ENCODE assay signal across 1 cellular context in the genomic region with DNA sequence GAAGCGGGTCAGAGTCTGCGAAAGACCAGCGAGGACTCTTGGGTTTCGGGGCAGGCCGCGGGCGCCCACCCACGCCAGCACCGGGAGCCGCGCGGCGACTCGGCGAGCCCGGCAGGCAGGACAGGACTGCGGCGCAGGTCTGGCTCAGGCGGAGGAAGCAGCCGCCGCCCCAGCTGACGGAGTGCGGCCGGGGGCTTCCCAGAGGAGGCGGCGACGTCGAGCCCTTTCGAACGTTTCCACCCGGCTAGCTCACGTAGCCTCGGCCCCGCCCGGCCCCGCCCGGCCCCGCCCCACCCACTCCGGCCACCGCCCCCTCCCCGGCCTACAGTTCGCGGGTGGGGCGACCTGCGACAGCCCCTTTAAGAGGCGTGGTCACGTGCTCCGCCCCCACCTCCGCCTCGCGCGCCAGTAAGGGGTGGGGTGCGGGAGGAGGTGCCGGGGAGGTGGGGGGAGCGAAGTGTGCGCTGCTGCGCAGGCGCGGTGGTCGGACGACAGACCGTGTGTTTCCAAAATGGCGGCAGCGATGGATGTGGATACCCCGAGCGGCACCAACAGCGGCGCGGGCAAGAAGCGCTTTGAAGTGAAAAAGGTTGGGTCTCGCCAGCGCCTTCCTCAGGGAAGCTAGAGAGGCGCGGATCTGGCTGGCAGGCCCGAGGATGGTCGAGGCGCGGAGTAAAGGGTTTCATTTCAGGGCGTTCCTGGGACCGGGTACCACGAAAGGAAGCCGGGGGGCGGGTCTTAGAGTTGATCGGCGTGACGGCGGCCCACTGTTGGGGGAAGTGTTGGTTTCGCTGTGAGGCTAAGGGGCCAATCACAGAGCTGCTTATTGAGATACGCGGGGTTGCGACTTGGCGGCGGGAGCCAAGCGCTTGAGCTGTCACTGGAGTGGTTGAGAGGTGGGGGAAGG.
TF ChIP-seq lines count a peak whose summit lies in the region.

A gene (plus strand): TSS at position 491 of the 907 bp plus-strand sequence. CDS start 21 bp downstream, at position 512.

TF ChIP-seq in GM12878, 131 proteins besides CTCF, POLR2A, EP300 and RAD21 (continued from another document and continues in another):
- TF ChIP-seq, protein P1, sequence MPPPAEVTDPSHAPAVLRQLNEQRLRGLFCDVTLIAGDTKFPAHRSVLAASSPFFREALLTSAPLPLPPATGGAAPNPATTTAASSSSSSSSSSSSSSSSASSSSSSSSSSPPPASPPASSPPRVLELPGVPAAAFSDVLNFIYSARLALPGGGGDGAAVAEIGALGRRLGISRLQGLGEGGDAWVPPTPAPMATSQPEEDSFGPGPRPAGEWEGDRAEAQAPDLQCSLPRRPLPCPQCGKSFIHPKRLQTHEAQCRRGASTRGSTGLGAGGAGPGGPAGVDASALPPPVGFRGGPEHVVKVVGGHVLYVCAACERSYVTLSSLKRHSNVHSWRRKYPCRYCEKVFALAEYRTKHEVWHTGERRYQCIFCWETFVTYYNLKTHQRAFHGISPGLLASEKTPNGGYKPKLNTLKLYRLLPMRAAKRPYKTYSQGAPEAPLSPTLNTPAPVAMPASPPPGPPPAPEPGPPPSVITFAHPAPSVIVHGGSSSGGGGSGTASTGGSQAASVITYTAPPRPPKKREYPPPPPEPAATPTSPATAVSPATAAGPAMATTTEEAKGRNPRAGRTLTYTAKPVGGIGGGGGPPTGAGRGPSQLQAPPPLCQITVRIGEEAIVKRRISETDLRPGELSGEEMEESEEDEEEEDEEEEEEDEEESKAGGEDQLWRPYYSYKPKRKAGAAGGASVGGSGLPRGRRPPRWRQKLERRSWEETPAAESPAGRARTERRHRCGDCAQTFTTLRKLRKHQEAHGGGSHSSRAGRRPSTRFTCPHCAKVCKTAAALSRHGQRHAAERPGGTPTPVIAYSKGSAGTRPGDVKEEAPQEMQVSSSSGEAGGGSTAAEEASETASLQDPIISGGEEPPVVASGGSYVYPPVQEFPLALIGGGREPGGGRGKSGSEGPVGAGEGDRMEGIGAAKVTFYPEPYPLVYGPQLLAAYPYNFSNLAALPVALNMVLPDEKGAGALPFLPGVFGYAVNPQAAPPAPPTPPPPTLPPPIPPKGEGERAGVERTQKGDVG (CRISPR knock-in tag; IDR thresholded peaks at IDR 0.05): 0 out of 2 replicates have a peak, but pooled peaks have one; percentile 51
- TF ChIP-seq SIX5 (IDR thresholded peaks at IDR 0.05; ENCODE audit: low read depth, low read length, severe bottlenecking) (peak; percentile 31), CHD1 (IDR thresholded peaks at IDR 0.05; ENCODE audit: low read depth, low read length) (no peak), TCF12 (IDR thresholded peaks at IDR 0.05; ENCODE audit: low read depth, low read length) (peak; percentile 77; the same call in 1 of the 2 replicates), PAX5 (IDR thresholded peaks at IDR 0.05; ENCODE audit: borderline replicate concordance, low read depth, low read length) (0 out of 2 replicates have a peak, but pooled peaks have one; percentile 24), IKZF1 (conservative IDR thresholded peaks at IDR 0.05) (0 out of 2 replicates have a peak, but pooled peaks have one; percentile 73), CEBPB (IDR thresholded peaks at IDR 0.05; ENCODE audit: borderline replicate concordance in 1 of 2, low read depth in 2 of 2, low read length in 2 of 2) (no peak), IRF4 (IDR thresholded peaks at IDR 0.05; ENCODE audit: low read depth, low read length) (0 out of 2 replicates have a peak, but pooled peaks have one; percentile 7), CHD2 (IDR thresholded peaks at IDR 0.05; ENCODE audit: borderline replicate concordance, low read depth, low read length) (peak; percentile 93), CREB1 (IDR thresholded peaks at IDR 0.05; ENCODE audit: low read depth) (peak; percentile 80), SRF (IDR thresholded peaks at IDR 0.05; ENCODE audit: low read depth in 2 of 2, low read length in 2 of 2) (no peak), ZZZ3 (IDR thresholded peaks at IDR 0.05; ENCODE audit: control insufficient read depth, insufficient read length, low read depth) (no peak), EED (IDR thresholded peaks at IDR 0.05; ENCODE audit: low read depth) (no peak), SIN3A (IDR thresholded peaks at IDR 0.05; ENCODE audit: low read depth, low read length) (peak; percentile 30; the same call in 1 of the 2 replicates), RAD51 (IDR thresholded peaks at IDR 0.05) (peak; percentile 85), MEF2B (IDR thresholded peaks at IDR 0.05; ENCODE audit: partially characterized antibody, poor library complexity, severe bottlenecking) (no peak), KAT2A (conservative IDR thresholded peaks at IDR 0.05; ENCODE audit: control insufficient read depth, low read depth, low read length) (no peak), LARP7 (IDR thresholded peaks at IDR 0.05) (no peak), STAT1 (conservative IDR thresholded peaks at IDR 0.05) (peak; percentile 91), ZNF217 (IDR thresholded peaks at IDR 0.05) (no peak), FOXM1 (IDR thresholded peaks at IDR 0.05; ENCODE audit: low read depth, low read length) (no peak), SMAD1 (IDR thresholded peaks at IDR 0.05; ENCODE audit: low read depth, partially characterized antibody) (peak; percentile 78), PAX8 (IDR thresholded peaks at IDR 0.05) (no peak), JUNB (IDR thresholded peaks at IDR 0.05) (no peak), HDAC2 (IDR thresholded peaks at IDR 0.05) (0 out of 2 replicates have a peak, but pooled peaks have one; percentile 53), NFYA (IDR thresholded peaks at IDR 0.05; ENCODE audit: borderline replicate concordance, low read depth, low read length) (no peak; the same call in 1 of the 2 replicates), SP1 (IDR thresholded peaks at IDR 0.05; ENCODE audit: low read depth, low read length) (peak; percentile 97), ZSCAN29 (IDR thresholded peaks at IDR 0.05) (no peak), PML (IDR thresholded peaks at IDR 0.05; ENCODE audit: low read length) (peak; percentile 88), RUNX3 (IDR thresholded peaks at IDR 0.05; ENCODE audit: low read length) (peak; percentile 49; the same call in 1 of the 2 replicates), POU2F2 (IDR thresholded peaks at IDR 0.05; ENCODE audit: borderline replicate concordance, low read depth, low read length) (peak; percentile 94), DPF2 (IDR thresholded peaks at IDR 0.05) (peak; percentile 77), SUZ12 (IDR thresholded peaks at IDR 0.05; ENCODE audit: unreplicated experiment) (no peak), TAF1 (IDR thresholded peaks at IDR 0.05; ENCODE audit: borderline replicate concordance, low read depth, low read length) (peak; percentile 95), TCF3 (IDR thresholded peaks at IDR 0.05; ENCODE audit: borderline replicate concordance, insufficient read depth, low read depth, low read length) (peak; percentile 91)
- TF ChIP-seq, protein P2, sequence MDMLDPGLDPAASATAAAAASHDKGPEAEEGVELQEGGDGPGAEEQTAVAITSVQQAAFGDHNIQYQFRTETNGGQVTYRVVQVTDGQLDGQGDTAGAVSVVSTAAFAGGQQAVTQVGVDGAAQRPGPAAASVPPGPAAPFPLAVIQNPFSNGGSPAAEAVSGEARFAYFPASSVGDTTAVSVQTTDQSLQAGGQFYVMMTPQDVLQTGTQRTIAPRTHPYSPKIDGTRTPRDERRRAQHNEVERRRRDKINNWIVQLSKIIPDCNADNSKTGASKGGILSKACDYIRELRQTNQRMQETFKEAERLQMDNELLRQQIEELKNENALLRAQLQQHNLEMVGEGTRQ (IDR thresholded peaks at IDR 0.05; ENCODE audit: borderline replicate concordance, low read depth, low read length): peak; percentile 65
- TF ChIP-seq, protein P3, sequence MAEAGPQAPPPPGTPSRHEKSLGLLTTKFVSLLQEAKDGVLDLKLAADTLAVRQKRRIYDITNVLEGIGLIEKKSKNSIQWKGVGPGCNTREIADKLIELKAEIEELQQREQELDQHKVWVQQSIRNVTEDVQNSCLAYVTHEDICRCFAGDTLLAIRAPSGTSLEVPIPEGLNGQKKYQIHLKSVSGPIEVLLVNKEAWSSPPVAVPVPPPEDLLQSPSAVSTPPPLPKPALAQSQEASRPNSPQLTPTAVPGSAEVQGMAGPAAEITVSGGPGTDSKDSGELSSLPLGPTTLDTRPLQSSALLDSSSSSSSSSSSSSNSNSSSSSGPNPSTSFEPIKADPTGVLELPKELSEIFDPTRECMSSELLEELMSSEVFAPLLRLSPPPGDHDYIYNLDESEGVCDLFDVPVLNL (IDR thresholded peaks at IDR 0.05; ENCODE audit: low read depth, low read length): peak; percentile 69
- TF ChIP-seq, protein P4, sequence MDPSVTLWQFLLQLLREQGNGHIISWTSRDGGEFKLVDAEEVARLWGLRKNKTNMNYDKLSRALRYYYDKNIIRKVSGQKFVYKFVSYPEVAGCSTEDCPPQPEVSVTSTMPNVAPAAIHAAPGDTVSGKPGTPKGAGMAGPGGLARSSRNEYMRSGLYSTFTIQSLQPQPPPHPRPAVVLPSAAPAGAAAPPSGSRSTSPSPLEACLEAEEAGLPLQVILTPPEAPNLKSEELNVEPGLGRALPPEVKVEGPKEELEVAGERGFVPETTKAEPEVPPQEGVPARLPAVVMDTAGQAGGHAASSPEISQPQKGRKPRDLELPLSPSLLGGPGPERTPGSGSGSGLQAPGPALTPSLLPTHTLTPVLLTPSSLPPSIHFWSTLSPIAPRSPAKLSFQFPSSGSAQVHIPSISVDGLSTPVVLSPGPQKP (IDR thresholded peaks at IDR 0.05; ENCODE audit: low read depth, low read length): 0 out of 2 replicates have a peak, but pooled peaks have one; percentile 34
- TF ChIP-seq, protein P5, sequence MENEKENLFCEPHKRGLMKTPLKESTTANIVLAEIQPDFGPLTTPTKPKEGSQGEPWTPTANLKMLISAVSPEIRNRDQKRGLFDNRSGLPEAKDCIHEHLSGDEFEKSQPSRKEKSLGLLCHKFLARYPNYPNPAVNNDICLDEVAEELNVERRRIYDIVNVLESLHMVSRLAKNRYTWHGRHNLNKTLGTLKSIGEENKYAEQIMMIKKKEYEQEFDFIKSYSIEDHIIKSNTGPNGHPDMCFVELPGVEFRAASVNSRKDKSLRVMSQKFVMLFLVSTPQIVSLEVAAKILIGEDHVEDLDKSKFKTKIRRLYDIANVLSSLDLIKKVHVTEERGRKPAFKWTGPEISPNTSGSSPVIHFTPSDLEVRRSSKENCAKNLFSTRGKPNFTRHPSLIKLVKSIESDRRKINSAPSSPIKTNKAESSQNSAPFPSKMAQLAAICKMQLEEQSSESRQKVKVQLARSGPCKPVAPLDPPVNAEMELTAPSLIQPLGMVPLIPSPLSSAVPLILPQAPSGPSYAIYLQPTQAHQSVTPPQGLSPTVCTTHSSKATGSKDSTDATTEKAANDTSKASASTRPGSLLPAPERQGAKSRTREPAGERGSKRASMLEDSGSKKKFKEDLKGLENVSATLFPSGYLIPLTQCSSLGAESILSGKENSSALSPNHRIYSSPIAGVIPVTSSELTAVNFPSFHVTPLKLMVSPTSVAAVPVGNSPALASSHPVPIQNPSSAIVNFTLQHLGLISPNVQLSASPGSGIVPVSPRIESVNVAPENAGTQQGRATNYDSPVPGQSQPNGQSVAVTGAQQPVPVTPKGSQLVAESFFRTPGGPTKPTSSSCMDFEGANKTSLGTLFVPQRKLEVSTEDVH (IDR thresholded peaks at IDR 0.05; ENCODE audit: low read depth, partially characterized antibody): peak; percentile 50
- TF ChIP-seq, protein P6, sequence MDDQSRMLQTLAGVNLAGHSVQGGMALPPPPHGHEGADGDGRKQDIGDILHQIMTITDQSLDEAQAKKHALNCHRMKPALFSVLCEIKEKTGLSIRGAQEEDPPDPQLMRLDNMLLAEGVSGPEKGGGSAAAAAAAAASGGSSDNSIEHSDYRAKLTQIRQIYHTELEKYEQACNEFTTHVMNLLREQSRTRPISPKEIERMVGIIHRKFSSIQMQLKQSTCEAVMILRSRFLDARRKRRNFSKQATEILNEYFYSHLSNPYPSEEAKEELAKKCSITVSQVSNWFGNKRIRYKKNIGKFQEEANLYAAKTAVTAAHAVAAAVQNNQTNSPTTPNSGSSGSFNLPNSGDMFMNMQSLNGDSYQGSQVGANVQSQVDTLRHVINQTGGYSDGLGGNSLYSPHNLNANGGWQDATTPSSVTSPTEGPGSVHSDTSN (IDR thresholded peaks at IDR 0.05; ENCODE audit: insufficient replicate concordance, low read depth, low read length): peak; percentile 96
- TF ChIP-seq, protein P7, sequence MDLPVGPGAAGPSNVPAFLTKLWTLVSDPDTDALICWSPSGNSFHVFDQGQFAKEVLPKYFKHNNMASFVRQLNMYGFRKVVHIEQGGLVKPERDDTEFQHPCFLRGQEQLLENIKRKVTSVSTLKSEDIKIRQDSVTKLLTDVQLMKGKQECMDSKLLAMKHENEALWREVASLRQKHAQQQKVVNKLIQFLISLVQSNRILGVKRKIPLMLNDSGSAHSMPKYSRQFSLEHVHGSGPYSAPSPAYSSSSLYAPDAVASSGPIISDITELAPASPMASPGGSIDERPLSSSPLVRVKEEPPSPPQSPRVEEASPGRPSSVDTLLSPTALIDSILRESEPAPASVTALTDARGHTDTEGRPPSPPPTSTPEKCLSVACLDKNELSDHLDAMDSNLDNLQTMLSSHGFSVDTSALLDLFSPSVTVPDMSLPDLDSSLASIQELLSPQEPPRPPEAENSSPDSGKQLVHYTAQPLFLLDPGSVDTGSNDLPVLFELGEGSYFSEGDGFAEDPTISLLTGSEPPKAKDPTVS (IDR thresholded peaks at IDR 0.05; ENCODE audit: low read depth, low read length): no peak
- TF ChIP-seq, protein P8, sequence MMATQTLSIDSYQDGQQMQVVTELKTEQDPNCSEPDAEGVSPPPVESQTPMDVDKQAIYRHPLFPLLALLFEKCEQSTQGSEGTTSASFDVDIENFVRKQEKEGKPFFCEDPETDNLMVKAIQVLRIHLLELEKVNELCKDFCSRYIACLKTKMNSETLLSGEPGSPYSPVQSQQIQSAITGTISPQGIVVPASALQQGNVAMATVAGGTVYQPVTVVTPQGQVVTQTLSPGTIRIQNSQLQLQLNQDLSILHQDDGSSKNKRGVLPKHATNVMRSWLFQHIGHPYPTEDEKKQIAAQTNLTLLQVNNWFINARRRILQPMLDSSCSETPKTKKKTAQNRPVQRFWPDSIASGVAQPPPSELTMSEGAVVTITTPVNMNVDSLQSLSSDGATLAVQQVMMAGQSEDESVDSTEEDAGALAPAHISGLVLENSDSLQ (IDR thresholded peaks at IDR 0.05): peak; percentile 99
